8 cellular contexts compared by ENCODE assay signal in the genomic region with DNA sequence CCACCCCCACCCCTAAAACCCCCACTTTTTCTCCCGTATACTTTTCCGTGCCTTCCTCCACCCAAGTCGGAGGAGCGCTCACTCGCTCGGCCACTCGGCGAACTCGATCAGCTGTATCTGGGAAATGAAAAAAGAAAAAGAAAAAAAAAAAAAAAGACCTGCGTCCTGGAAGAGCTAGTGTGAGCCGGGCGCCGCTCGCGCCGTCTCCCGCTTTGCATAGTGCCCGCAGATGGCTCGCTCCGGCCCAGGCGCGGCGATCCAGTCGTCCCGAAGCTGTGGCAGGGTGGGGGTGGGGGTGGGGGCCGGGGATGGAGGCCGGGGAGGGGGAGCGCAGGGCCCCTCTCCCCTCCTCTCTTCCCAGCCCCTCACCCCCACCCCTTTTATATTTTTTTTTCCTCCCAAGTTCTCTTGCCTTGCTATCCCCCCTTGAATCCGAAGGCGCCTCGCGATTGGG. TPM values are rescaled to one million over a fixed set of nuclear protein-coding genes. Genes with fewer than 3 reads are reported as not detected.
DNase-seq lines count a peak whose midpoint lies in the region; ATAC-seq and TF ChIP-seq lines count a peak whose summit lies in the region.

No MANE protein-coding gene starts in this region.

- DNase-seq in AG08396 (ENCODE audit: low spot score) (peak; percentile 51), astrocyte of the cerebellum (ENCODE audit: low read depth) (no peak), kidney glomerular epithelial cell (lab: John Stamatoyannopoulos, UW) (peak; percentile 47), testis (no peak), SIG-M5 (lab: John Stamatoyannopoulos, UW) (no peak)

- ATAC-seq in GM19035 (IDR thresholded peaks at IDR 0.05; ENCODE audit: unreplicated experiment) (peak; percentile 47), GM21447 (IDR thresholded peaks at IDR 0.05; ENCODE audit: unreplicated experiment) (no peak)

- intact Hi-C loops in testis (cut with DNase I; ENCODE audit: low total_unique reads), result no loop called here

- peak overlapping the region; percentile 69 for H3K27ac ChIP-seq in HUES48 (ENCODE audit: low read depth, low read length)
- peak overlapping the region; percentile 88 to 90 for H3K27ac ChIP-seq in testis

- H3K9me3 ChIP-seq in HUES48 (ENCODE audit: control insufficient read depth, insufficient read depth, low read length) (no peaks in the 10 kb centered on the region), testis (no peaks in the 10 kb centered on the region)

- H3K4me1 ChIP-seq in HUES48 (ENCODE audit: control insufficient read depth, insufficient read depth, low read length) (peaks cover 55% of the 10 kb centered on the region), testis (peaks cover 22% of the 10 kb centered on the region)

- 0% methylated on average over 32 of the region's 32 CpGs for WGBS in testis, 2 donors

- in situ Hi-C loops in astrocyte of the cerebellum (cut with HindIII; ENCODE audit: low sequenced_read_pairs), result no loop called here

- H3K36me3 ChIP-seq in HUES48 (ENCODE audit: control insufficient read depth, insufficient read depth, low read length), result no peaks in the 10 kb centered on the region
- H3K36me3 ChIP-seq in testis (ENCODE audit: low read depth, missing control alignments), result no peaks in the 10 kb centered on the region

- H3K4me3 ChIP-seq in HUES48 (ENCODE audit: low read depth, low read length), result peak overlapping the region; percentile 71
- peak overlapping the region; percentile 76 for H3K4me3 ChIP-seq in astrocyte of the cerebellum (ENCODE audit: low read depth, low read length)
- H3K4me3 ChIP-seq in testis, result peak overlapping the region; percentile 55 to 71

- H3K27me3 ChIP-seq in HUES48 (ENCODE audit: control insufficient read depth, insufficient read depth, low read length), result peaks cover 84% of the 10 kb centered on the region
- no peaks in the 10 kb centered on the region for H3K27me3 ChIP-seq in testis

- no peak overlapping the region for H3K9ac ChIP-seq in HUES48 (ENCODE audit: low read depth, low read length)

- TF ChIP-seq CTCF in astrocyte of the cerebellum (IDR thresholded peaks at IDR 0.05; ENCODE audit: low read depth, low read length, missing control alignments) (no peak), testis (IDR thresholded peaks at IDR 0.05) (no peak)

- no peak for TF ChIP-seq POLR2A in testis (IDR thresholded peaks at IDR 0.05)

RNA-seq across cellular contexts. Expression of a gene that starts 0.3 kb away (rescaled TPM):
- 1 to 10 TPM; 4.2 to 6.5 TPM for total RNA-seq in testis
- polyA plus RNA-seq in testis (ENCODE audit: insufficient read depth, low read depth, low replicate concordance), result 19.1 TPM

Comparison
In these comparisons a context has a peak if more than half of its experiments do, and no peak if none do; other contexts are left out.
1. DNase-seq: peak in AG08396 (single experiment) and kidney glomerular epithelial cell (single experiment); none in astrocyte of the cerebellum (single experiment), testis (single experiment) and SIG-M5 (single experiment).
2. Peak in every context shown above with its lines, with median percentiles within 50 percentile points of each other: H3K4me3 ChIP-seq.